In the genomic region with DNA sequence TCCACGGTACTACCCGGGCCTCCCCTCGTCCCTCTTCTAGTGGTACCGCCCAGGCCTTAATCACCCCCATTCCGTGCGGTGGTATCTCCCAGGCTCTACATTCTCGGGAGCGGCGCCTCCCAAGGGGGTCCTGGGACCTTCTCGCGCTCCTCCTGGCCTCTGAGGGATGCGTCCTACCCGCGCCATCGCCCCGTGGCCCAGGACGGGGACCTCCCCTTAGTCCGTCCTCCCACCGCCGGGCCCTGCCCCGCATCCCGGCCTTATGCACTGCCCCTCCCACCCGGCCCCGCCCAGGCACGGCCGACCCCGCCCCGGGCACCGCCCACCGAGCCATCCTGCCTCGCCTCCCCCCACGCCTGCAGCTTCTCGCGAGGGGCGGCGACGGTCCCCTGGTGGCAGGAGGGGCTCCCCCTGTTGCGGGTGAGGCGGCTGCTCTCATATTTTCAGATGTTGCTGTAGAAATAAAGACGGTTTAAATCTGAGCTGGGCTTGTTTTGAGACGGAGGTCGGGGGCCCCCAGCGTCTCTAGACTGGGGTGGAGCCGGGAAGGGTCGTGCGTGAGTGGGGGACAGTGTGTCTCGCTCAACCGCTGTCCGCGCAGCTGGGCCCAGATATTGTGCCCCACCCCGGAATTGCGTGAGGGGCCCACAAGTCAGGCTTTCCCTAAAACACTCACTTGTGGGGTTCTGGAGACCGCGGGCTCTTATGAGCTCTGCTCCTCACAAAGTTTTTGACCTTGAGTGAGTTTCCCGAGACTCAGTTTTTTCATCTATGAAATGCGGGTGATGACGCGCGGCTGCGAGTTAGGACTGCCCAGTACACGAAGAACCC, we compare ENCODE assay signal across 8 cellular contexts.
DNase-seq lines count a peak whose midpoint lies in the region; ATAC-seq and TF ChIP-seq lines count a peak whose summit lies in the region.

No MANE protein-coding gene starts in this region.

- peak overlapping the region; percentile 58 for H3K4me3 ChIP-seq in GM12875 (ENCODE audit: low read depth, low read length)
- H3K4me3 ChIP-seq in skin epidermis: peak overlapping the region; percentile 64 to 95 (median 79)

- DNase-seq in NCI-H146 (lab: John Stamatoyannopoulos, UW) (peak; percentile 81), T47D (ENCODE audit: low read depth in 1 of 2, low spot score in 1 of 2) (peak; percentile 90 to 93), iPS-NIHi11 (ENCODE audit: low spot score) (peak; percentile 90)

- in situ Hi-C loops in T47D (cut with HindIII; ENCODE audit: low pct_unique_long_range_greater_than_20kb, low sequenced_read_pairs): no loop called here

- TF ChIP-seq CTCF in GM12875 (IDR thresholded peaks at IDR 0.05; ENCODE audit: borderline replicate concordance, insufficient read depth, low read depth, low read length): no peak
- TF ChIP-seq CTCF in VCaP (conservative IDR thresholded peaks at IDR 0.05): 0 out of 2 replicates have a peak, but pooled peaks have one; percentile 12

- peak overlapping the region; percentile 96 for H3K27ac ChIP-seq in VCaP
- peak overlapping the region; percentile 83 to 99 (median 97) for H3K27ac ChIP-seq in skin epidermis

- ATAC-seq in HG02588 (IDR thresholded peaks at IDR 0.05; ENCODE audit: unreplicated experiment) (peak; percentile 48), HG03565 (IDR thresholded peaks at IDR 0.05; ENCODE audit: unreplicated experiment) (no peak)
